ENCODE assay signal across 12 cellular contexts in genomic region chr3:186722457-186722856, GRCh38. TPM values are rescaled to one million over a fixed set of nuclear protein-coding genes. Genes with fewer than 3 reads are reported as not detected.
DNase-seq lines count a peak whose midpoint lies in the region; FAIRE-seq and TF ChIP-seq lines count a peak whose summit lies in the region.
"Had no signal": no experiment of that assay in that cellular context is flagged by ENCODE, and none has a peak within 500 bp of the region (broad histone marks: within the 10 kb centered on the region; RNA-seq: fewer than 3 reads in every experiment).

No MANE protein-coding gene starts in this region.

- no peaks in the 10 kb centered on the region for H3K36me3 Mint-ChIP-seq in astrocyte (ENCODE audit: low read depth, unreplicated experiment)
- no peaks in the 10 kb centered on the region for H3K36me3 Mint-ChIP-seq in activated CD4-positive, alpha-beta T cell treated with anti-CD3 and anti-CD28 coated beads, Interleukin-2, amount 10 ng/mL, durations not matched to agents 24 days and 14 days (ENCODE audit: low read depth)
- H3K36me3 Mint-ChIP-seq: activated naive CD4-positive, alpha-beta T cell treated with anti-CD3 and anti-CD28 coated beads, Interleukin-2, amount 50 U/mL, for 24 hours; stimulated activated naive B cell treated with anti-CD40 and anti-IgM and Interleukin-4, amounts not matched to agents 10 μg/mL and 1 μg/mL and 100 μg/mL, for 72 hours had no signal

- H3K4me1 ChIP-seq in BE2C (no peaks in the 10 kb centered on the region), astrocyte (ENCODE audit: insufficient read depth, low read length) (no peaks in the 10 kb centered on the region)

- H2AFZ ChIP-seq in astrocyte (ENCODE audit: low read depth, low read length) = peak overlapping the region; percentile 26

- H3K4me3 ChIP-seq in BE2C (ENCODE audit: low read depth, low read length) = no peak overlapping the region
- no peak overlapping the region for H3K4me3 ChIP-seq in astrocyte (ENCODE audit: insufficient read depth, low read depth, low read length)

- intact Hi-C loops in activated CD4-positive, alpha-beta T cell treated with anti-CD3 and anti-CD28 coated beads, Interleukin-2, amount 10 ng/mL, durations not matched to agents 24 days and 14 days (cut with micrococcal nuclease) = no loop called here

- H3K27me3 ChIP-seq in BE2C = peaks cover 3% of the 10 kb centered on the region; the same call in 1 of the 2 replicates
- H3K27me3 ChIP-seq in astrocyte (ENCODE audit: insufficient read depth, low read length) = no peaks in the 10 kb centered on the region

- TF ChIP-seq CTCF in BE2C (IDR thresholded peaks at IDR 0.05; ENCODE audit: low read depth, low read length) (peak; percentile 42), astrocyte (IDR thresholded peaks at IDR 0.05; ENCODE audit: insufficient read depth, low read depth, low read length) (no peak)

- no peaks in the 10 kb centered on the region for H3K79me2 ChIP-seq in astrocyte (ENCODE audit: insufficient read depth, low read length)

- no peak overlapping the region for H3K27ac Mint-ChIP-seq in astrocyte (ENCODE audit: unreplicated experiment)
- H3K27ac Mint-ChIP-seq in activated CD4-positive, alpha-beta T cell treated with anti-CD3 and anti-CD28 coated beads, Interleukin-2, amount 10 ng/mL, durations not matched to agents 24 days and 14 days = no peak overlapping the region
- H3K27ac Mint-ChIP-seq: activated naive CD4-positive, alpha-beta T cell treated with anti-CD3 and anti-CD28 coated beads, Interleukin-2, amount 50 U/mL, for 24 hours; stimulated activated naive B cell treated with anti-CD40 and anti-IgM and Interleukin-4, amounts not matched to agents 10 μg/mL and 1 μg/mL and 100 μg/mL, for 72 hours had no signal

- peaks cover 6% of the 10 kb centered on the region for H3K27me3 Mint-ChIP-seq in astrocyte (ENCODE audit: low read depth, unreplicated experiment)
- peaks cover 17% of the 10 kb centered on the region for H3K27me3 Mint-ChIP-seq in activated CD4-positive, alpha-beta T cell treated with anti-CD3 and anti-CD28 coated beads, Interleukin-2, amount 10 ng/mL, durations not matched to agents 24 days and 14 days

- H3K9me3 Mint-ChIP-seq in astrocyte (ENCODE audit: unreplicated experiment) = peaks cover 1% of the 10 kb centered on the region
- no peaks in the 10 kb centered on the region for H3K9me3 Mint-ChIP-seq in activated CD4-positive, alpha-beta T cell treated with anti-CD3 and anti-CD28 coated beads, Interleukin-2, amount 10 ng/mL, durations not matched to agents 24 days and 14 days
- H3K9me3 Mint-ChIP-seq: activated naive CD4-positive, alpha-beta T cell treated with anti-CD3 and anti-CD28 coated beads, Interleukin-2, amount 50 U/mL, for 24 hours; stimulated activated naive B cell treated with anti-CD40 and anti-IgM and Interleukin-4, amounts not matched to agents 10 μg/mL and 1 μg/mL and 100 μg/mL, for 72 hours had no signal

- no peaks in the 10 kb centered on the region for H3K9me3 ChIP-seq in BE2C
- no peaks in the 10 kb centered on the region for H3K9me3 ChIP-seq in astrocyte (ENCODE audit: insufficient read depth, low read depth, low read length)

- no peak overlapping the region for H3K27ac ChIP-seq in astrocyte (ENCODE audit: low read depth, low read length)
- H3K27ac ChIP-seq: epithelial cell of prostate had no signal

- H3K4me1 Mint-ChIP-seq in astrocyte (ENCODE audit: low read depth, unreplicated experiment) = no peaks in the 10 kb centered on the region
- H3K4me1 Mint-ChIP-seq in activated CD4-positive, alpha-beta T cell treated with anti-CD3 and anti-CD28 coated beads, Interleukin-2, amount 10 ng/mL, durations not matched to agents 24 days and 14 days = no peaks in the 10 kb centered on the region
- H3K4me1 Mint-ChIP-seq: activated naive CD4-positive, alpha-beta T cell treated with anti-CD3 and anti-CD28 coated beads, Interleukin-2, amount 50 U/mL, for 24 hours had no signal

- no peaks in the 10 kb centered on the region for H4K20me1 ChIP-seq in astrocyte (ENCODE audit: insufficient read depth, low read length)

- DNase-seq in BE2C (peak; percentile 23), HT1080 (ENCODE audit: low read depth) (peak; percentile 56), astrocyte (ENCODE audit: low read depth) (no peak), iPS-NIHi7 (ENCODE audit: extremely low spot score) (peak; percentile 73), HK-2 (ENCODE audit: unreplicated experiment) (no peak), GM12892 (ENCODE audit: insufficient read length) (no peak)
- DNase-seq in activated CD4-positive, alpha-beta T cell treated with anti-CD3 and anti-CD28 coated beads, Interleukin-2, amount 10 ng/mL, durations not matched to agents 24 days and 14 days = no peak
- no peak for DNase-seq in stimulated activated CD4-positive, alpha-beta T cell treated with anti-CD3 and anti-CD28 coated beads, Interleukin-12 subunit alpha, Interleukin-12 subunit beta, amount 100 ng/mL, for 4 hours
- DNase-seq: Kasumi-1; stimulated activated naive B cell treated with anti-CD40 and anti-IgM and Interleukin-4, amounts not matched to agents 10 μg/mL and 1 μg/mL and 100 μg/mL, for 72 hours had no signal

- H3K4me2 ChIP-seq in astrocyte (ENCODE audit: low read length) = no peak overlapping the region

- TF ChIP-seq POLR2A in GM12892 (IDR thresholded peaks at IDR 0.05; ENCODE audit: low read depth, low read length) = no peak

- H3K9ac ChIP-seq in astrocyte (ENCODE audit: low read length) = no peak overlapping the region

- no peaks in the 10 kb centered on the region for H3K36me3 ChIP-seq in BE2C
- H3K36me3 ChIP-seq in astrocyte (ENCODE audit: insufficient read depth, low read length) = no peaks in the 10 kb centered on the region

- H3K4me3 Mint-ChIP-seq in astrocyte (ENCODE audit: unreplicated experiment) = no peak overlapping the region
- no peak overlapping the region for H3K4me3 Mint-ChIP-seq in activated CD4-positive, alpha-beta T cell treated with anti-CD3 and anti-CD28 coated beads, Interleukin-2, amount 10 ng/mL, durations not matched to agents 24 days and 14 days
- H3K4me3 Mint-ChIP-seq: activated naive CD4-positive, alpha-beta T cell treated with anti-CD3 and anti-CD28 coated beads, Interleukin-2, amount 50 U/mL, for 24 hours; stimulated activated naive B cell treated with anti-CD40 and anti-IgM and Interleukin-4, amounts not matched to agents 10 μg/mL and 1 μg/mL and 100 μg/mL, for 72 hours had no signal

- no peak for FAIRE-seq in astrocyte (lab: Jason Lieb, UNC)
- FAIRE-seq in GM12892 (lab: Jason Lieb, UNC) = no peak

RNA-seq across cellular contexts. Expression of gene KNG1, which starts 5.3 kb away (rescaled TPM):
- not detected for polyA plus RNA-seq in BE2C (2012; ENCODE audit: insufficient read depth, insufficient read length, low read depth)
- not detected in 2 replicates for total RNA-seq in HT1080 (2014; rRNA removed; shearing (Covaris generic))
- not detected in 2 replicates for polyA plus RNA-seq in HT1080 (2015; cell fraction: cytosol; rRNA removed)
- not detected in 2 replicates for polyA plus RNA-seq in HT1080 (2015; cell fraction: nucleus; rRNA removed)
- not detected in 2 replicates for total RNA-seq in astrocyte
- not detected for polyA plus RNA-seq in GM12892 (2012; ENCODE audit: missing spikeins)
- total RNA-seq in activated CD4-positive, alpha-beta T cell treated with anti-CD3 and anti-CD28 coated beads, Interleukin-2, amount 10 ng/mL, durations not matched to agents 24 days and 14 days = not detected in 2 replicates

RNA-seq across cellular contexts. Expression of gene HRG, which starts 56.6 kb away (rescaled TPM):
- polyA plus RNA-seq in BE2C (2012; ENCODE audit: insufficient read depth, insufficient read length, low read depth) = not detected
- 0.05 TPM in 1 of 2 replicates, not detected in the other for total RNA-seq in HT1080 (2014; rRNA removed; shearing (Covaris generic))
- polyA plus RNA-seq in HT1080 (2015; cell fraction: cytosol; rRNA removed) = 0.05 TPM in 1 of 2 replicates, not detected in the other
- not detected in 2 replicates for polyA plus RNA-seq in HT1080 (2015; cell fraction: nucleus; rRNA removed)
- not detected in 2 replicates for total RNA-seq in astrocyte
- polyA plus RNA-seq in GM12892 (2012; ENCODE audit: missing spikeins) = not detected
- not detected in 2 replicates for total RNA-seq in activated CD4-positive, alpha-beta T cell treated with anti-CD3 and anti-CD28 coated beads, Interleukin-2, amount 10 ng/mL, durations not matched to agents 24 days and 14 days

Comparison
In these comparisons a context has a peak if more than half of its experiments do, and no peak if none do; other contexts are left out.
1. DNase-seq: peak in BE2C (single experiment), HT1080 (single experiment) and iPS-NIHi7 (single experiment); none in astrocyte (single experiment), HK-2 (single experiment), GM12892 (single experiment), activated CD4-positive, alpha-beta T cell treated with anti-CD3 and anti-CD28 coated beads, Interleukin-2, amount 10 ng/mL, durations not matched to agents 24 days and 14 days (single experiment) and stimulated activated CD4-positive, alpha-beta T cell treated with anti-CD3 and anti-CD28 coated beads, Interleukin-12 subunit alpha, Interleukin-12 subunit beta, amount 100 ng/mL, for 4 hours (single experiment).